ENCODE assay signal across 7 cellular contexts in the genomic region with DNA sequence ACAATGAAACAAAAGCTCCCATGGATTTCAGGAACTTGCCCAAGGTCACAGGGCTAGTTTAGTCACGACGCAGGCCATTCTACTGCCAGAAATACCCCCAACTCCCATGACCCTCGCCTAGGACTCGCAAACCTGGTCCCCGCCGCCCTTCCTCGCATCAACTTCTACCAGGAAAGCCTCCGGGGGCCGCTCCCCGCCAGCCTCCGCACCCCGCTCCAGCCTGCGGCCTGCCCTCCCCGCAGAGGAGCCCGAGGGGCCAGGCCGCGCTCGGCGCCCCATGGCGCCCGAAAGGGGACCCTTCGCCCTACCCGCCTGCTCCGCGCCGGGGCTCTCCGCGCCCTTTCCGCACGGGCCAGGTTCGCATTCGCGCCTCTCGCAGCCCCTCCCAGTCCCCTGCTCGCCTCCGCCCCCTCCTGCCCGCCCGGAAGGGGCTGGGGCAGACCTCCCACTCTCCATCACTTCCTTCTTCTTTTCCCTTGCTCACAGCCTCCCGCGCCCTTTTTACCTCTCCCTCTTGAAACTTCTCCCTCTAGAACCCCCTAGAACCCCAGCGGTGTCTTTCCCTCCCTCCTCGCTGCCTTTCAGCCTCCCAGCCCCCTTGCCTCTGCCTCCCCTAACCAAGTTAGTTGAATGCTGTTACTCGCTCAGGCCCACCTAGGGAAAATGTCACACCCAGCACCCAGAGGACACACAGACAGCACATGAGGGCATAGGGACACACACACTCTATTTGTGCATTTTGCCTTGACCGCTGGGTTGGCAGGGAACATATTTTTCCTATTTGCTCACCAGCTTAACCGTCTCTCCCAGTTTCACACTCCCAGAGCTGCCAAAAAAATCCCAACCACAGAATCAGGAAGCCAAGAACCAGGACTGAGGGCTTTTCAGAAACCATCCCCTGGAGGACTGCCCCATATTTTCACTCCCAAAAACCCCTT. TPM values are rescaled to one million over a fixed set of nuclear protein-coding genes. Genes with fewer than 3 reads are reported as not detected.
A peak's percentile ranks its signal among the peaks of the same experiment; 100 is the strongest.
DNase-seq lines count a peak whose midpoint lies in the region; ATAC-seq and TF ChIP-seq lines count a peak whose summit lies in the region.

A gene (minus strand): TSS at position 368 of the 938 bp plus-strand sequence. CDS start 949 bp downstream, outside the sequence.

- peak; percentile 35 for ATAC-seq in GM18519 (IDR thresholded peaks at IDR 0.05; ENCODE audit: low FRiP score, unreplicated experiment)
- ATAC-seq in HG02970 (IDR thresholded peaks at IDR 0.05; ENCODE audit: low FRiP score, unreplicated experiment), result peak; percentile 41

- DNase-seq in NCI-H82 treated with DMSO at 0.1 percent for 48 hours (lab: John Stamatoyannopoulos, UW; ENCODE audit: unreplicated experiment), result peak; percentile 15
- DNase-seq in activated CD8-positive, alpha-beta memory T cell treated with anti-CD3 and anti-CD28 coated beads, Interleukin-2, amount 50 U/mL, for 4 hours, result peak; percentile 79
- DNase-seq in epithelial cell of esophagus (ENCODE audit: low read depth), result peak; percentile 87
- DNase-seq in mucosa of gallbladder (ENCODE audit: low spot score), result peak; percentile 73
- peak; percentile 79 for DNase-seq in stimulated activated CD8-positive, alpha-beta memory T cell treated with anti-CD3 and anti-CD28 coated beads, Interleukin-4, amount 100 ng/mL, for 24 hours (ENCODE audit: low read depth)

- no peak for TF ChIP-seq CTCF in epithelial cell of esophagus (IDR thresholded peaks at IDR 0.05; ENCODE audit: insufficient read depth, low read depth, low read length, missing control alignments)

- peak within 1 kb of the TSS; percentile 31 for H3K4me3 ChIP-seq in epithelial cell of esophagus (ENCODE audit: low read length)

RNA-seq across cellular contexts. Expression of the gene that starts here (rescaled TPM):
- 39.5 TPM for total RNA-seq in mucosa of gallbladder

Comparison
In these comparisons a context has a peak if more than half of its experiments do, and no peak if none do; other contexts are left out.
1. Peak in every context shown above with its lines: DNase-seq, ATAC-seq and H3K4me3 ChIP-seq.
2. DNase-seq: peak in every context shown above with its lines; median percentile 87 in epithelial cell of esophagus; 79 in activated CD8-positive, alpha-beta memory T cell treated with anti-CD3 and anti-CD28 coated beads, Interleukin-2, amount 50 U/mL, for 4 hours; 79 in stimulated activated CD8-positive, alpha-beta memory T cell treated with anti-CD3 and anti-CD28 coated beads, Interleukin-4, amount 100 ng/mL, for 24 hours; 73 in mucosa of gallbladder; 15 in NCI-H82 treated with DMSO at 0.1 percent for 48 hours.